Comparison of ENCODE assay signal across 8 cellular contexts in genomic region chr15:38072507-38073277, GRCh38.
DNase-seq lines count a peak whose midpoint lies in the region; ATAC-seq and TF ChIP-seq lines count a peak whose summit lies in the region.

No MANE protein-coding gene starts in this region.

- H3K9me3 ChIP-seq in muscle layer of duodenum (ENCODE audit: control insufficient read depth in 1 of 2, low read length in 2 of 2) (no peaks in the 10 kb centered on the region), vagina (no peaks in the 10 kb centered on the region)

- peak overlapping the region; percentile 82 for H2AFZ ChIP-seq in ACC112 (ENCODE audit: low read length, unreplicated experiment)

- H3K36me3 ChIP-seq in ACC112 (ENCODE audit: insufficient read depth, low read length): no peaks in the 10 kb centered on the region
- H3K36me3 ChIP-seq in muscle layer of duodenum (ENCODE audit: control insufficient read depth in 1 of 2, insufficient read depth in 2 of 2, low read length in 2 of 2): no peaks in the 10 kb centered on the region
- H3K36me3 ChIP-seq in vagina: no peaks in the 10 kb centered on the region

- peak overlapping the region; percentile 68 for H3K27ac Mint-ChIP-seq in activated CD8-positive, alpha-beta T cell treated with anti-CD3 and anti-CD28 coated beads, Interleukin-2, amount 10 ng/mL, durations not matched to agents 7 days and 5 days

- H3K27ac ChIP-seq in ACC112 (ENCODE audit: low read depth, low read length) (peak overlapping the region; percentile 88), muscle layer of duodenum (ENCODE audit: low read length) (peak overlapping the region; percentile 78), vagina (peak overlapping the region; percentile 87)

- peak; percentile 33; the same call in 1 of the 2 replicates for TF ChIP-seq CTCF in GM12874 (IDR thresholded peaks at IDR 0.05; ENCODE audit: insufficient read depth, low read depth, low read length)
- TF ChIP-seq CTCF in fibroblast of pulmonary artery (IDR thresholded peaks at IDR 0.05; ENCODE audit: low read length, missing control alignments): peak; percentile 25
- TF ChIP-seq CTCF in vagina (IDR thresholded peaks at IDR 0.05): no peak

- no peaks in the 10 kb centered on the region for H3K36me3 Mint-ChIP-seq in activated CD8-positive, alpha-beta T cell treated with anti-CD3 and anti-CD28 coated beads, Interleukin-2, amount 10 ng/mL, durations not matched to agents 7 days and 5 days (ENCODE audit: low read depth)

- peaks cover 33% of the 10 kb centered on the region for H3K4me1 Mint-ChIP-seq in activated CD8-positive, alpha-beta T cell treated with anti-CD3 and anti-CD28 coated beads, Interleukin-2, amount 10 ng/mL, durations not matched to agents 7 days and 5 days (ENCODE audit: low read depth)

- H3K4me3 ChIP-seq in ACC112 (ENCODE audit: low read depth, low read length): peak overlapping the region; percentile 85
- H3K4me3 ChIP-seq in fibroblast of pulmonary artery (replicated peaks; ENCODE audit: low read depth, low read length): peak overlapping the region; percentile 49
- peak overlapping the region; percentile 63 to 66 for H3K4me3 ChIP-seq in muscle layer of duodenum (ENCODE audit: low read depth in 1 of 2, low read length in 2 of 2)
- peak overlapping the region; percentile 50 for H3K4me3 ChIP-seq in vagina

- CTCF ChIA-PET in activated CD8-positive, alpha-beta T cell treated with anti-CD3 and anti-CD28 coated beads, Interleukin-2, amount 10 ng/mL, durations not matched to agents 7 days and 5 days (lab: Charles Lee): no interaction called here

- DNase-seq in NCI-H1105 (lab: John Stamatoyannopoulos, UW) (peak; percentile 42), fibroblast of pulmonary artery (ENCODE audit: low read depth) (peak; percentile 81), vagina (ENCODE audit: extremely low spot score in 2 of 2) (no peak)
- peak; percentile 55 for DNase-seq in activated CD8-positive, alpha-beta T cell treated with anti-CD3 and anti-CD28 coated beads, Interleukin-2, amount 10 ng/mL, durations not matched to agents 7 days and 5 days

- H3K27me3 ChIP-seq in ACC112 (ENCODE audit: insufficient read depth, low read length) (no peaks in the 10 kb centered on the region), muscle layer of duodenum (ENCODE audit: low read depth, low read length) (no peaks in the 10 kb centered on the region), vagina (no peaks in the 10 kb centered on the region)

- ATAC-seq in HG02623 (IDR thresholded peaks at IDR 0.05; ENCODE audit: unreplicated experiment): peak; percentile 51
- ATAC-seq in activated CD8-positive, alpha-beta T cell treated with anti-CD3 and anti-CD28 coated beads, Interleukin-2, amount 10 ng/mL, durations not matched to agents 7 days and 5 days: peak; percentile 68

- POLR2A ChIA-PET in activated CD8-positive, alpha-beta T cell treated with anti-CD3 and anti-CD28 coated beads, Interleukin-2, amount 10 ng/mL, durations not matched to agents 7 days and 5 days (lab: Charles Lee): no interaction called here

- peaks cover 69% of the 10 kb centered on the region for H3K27me3 Mint-ChIP-seq in activated CD8-positive, alpha-beta T cell treated with anti-CD3 and anti-CD28 coated beads, Interleukin-2, amount 10 ng/mL, durations not matched to agents 7 days and 5 days (ENCODE audit: low read depth)

- TF ChIP-seq POLR2A in vagina (IDR thresholded peaks at IDR 0.05): no peak

- peak overlapping the region; percentile 58 for H3K4me3 Mint-ChIP-seq in activated CD8-positive, alpha-beta T cell treated with anti-CD3 and anti-CD28 coated beads, Interleukin-2, amount 10 ng/mL, durations not matched to agents 7 days and 5 days

- peaks cover 3% of the 10 kb centered on the region for H3K79me2 ChIP-seq in ACC112 (ENCODE audit: control insufficient read depth, insufficient read depth, low read length, unreplicated experiment)

- H3K9me3 Mint-ChIP-seq in activated CD8-positive, alpha-beta T cell treated with anti-CD3 and anti-CD28 coated beads, Interleukin-2, amount 10 ng/mL, durations not matched to agents 7 days and 5 days (ENCODE audit: insufficient read depth): no peaks in the 10 kb centered on the region

- H3K4me1 ChIP-seq in ACC112 (ENCODE audit: control insufficient read depth, insufficient read depth, low read length, unreplicated experiment) (peaks cover 53% of the 10 kb centered on the region), muscle layer of duodenum (ENCODE audit: control insufficient read depth in 1 of 2, insufficient read depth in 2 of 2, low read length in 2 of 2) (peaks cover 11 to 25% of the 10 kb centered on the region in 2 donors), vagina (peaks cover 62% of the 10 kb centered on the region)

- intact Hi-C loops in vagina (cut with DNase I): no loop called here

Comparison
In these comparisons a context has a peak if more than half of its experiments do, and no peak if none do; other contexts are left out.
1. CTCF ChIP-seq: peak in GM12874 (single experiment) and fibroblast of pulmonary artery (single experiment); none in vagina (0 of 3).
2. DNase-seq: peak in NCI-H1105 (single experiment), activated CD8-positive, alpha-beta T cell treated with anti-CD3 and anti-CD28 coated beads, Interleukin-2, amount 10 ng/mL, durations not matched to agents 7 days and 5 days (single experiment) and fibroblast of pulmonary artery (single experiment); none in vagina (0 of 2).
3. Peak in every context shown above with its lines, with median percentiles within 50 percentile points of each other: H3K27ac ChIP-seq and H3K4me3 ChIP-seq.